Comparison of ENCODE assay signal across 11 cellular contexts in the genomic region with DNA sequence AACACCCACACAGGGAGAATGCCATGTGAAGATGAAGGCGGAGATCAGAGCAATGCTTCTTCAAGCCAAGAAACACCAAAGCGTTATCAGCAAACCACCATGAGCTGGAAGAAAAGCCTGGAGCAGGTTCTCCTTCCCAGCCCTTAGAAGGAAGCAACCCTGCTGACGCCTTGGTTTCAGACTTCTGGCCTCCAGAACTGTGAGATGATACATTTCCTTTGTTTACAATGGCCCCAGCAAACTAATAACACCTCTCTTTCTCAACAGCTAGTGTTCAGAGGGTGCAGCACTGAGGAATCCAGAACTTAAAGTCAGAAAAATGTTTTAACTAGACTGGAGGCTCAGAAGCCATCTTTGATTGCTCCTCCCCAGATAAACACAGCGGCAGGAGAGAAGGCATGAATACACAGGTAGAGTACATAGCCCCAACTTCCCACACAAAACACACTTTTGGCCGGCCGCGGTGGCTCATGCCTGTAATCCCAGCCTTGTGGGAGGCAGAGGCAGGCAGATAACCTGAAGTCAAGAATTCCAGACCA.
A peak's percentile ranks its signal among the peaks of the same experiment; 100 is the strongest.
DNase-seq lines count a peak whose midpoint lies in the region; ATAC-seq and TF ChIP-seq lines count a peak whose summit lies in the region.
"Had no signal": no experiment of that assay in that cellular context is flagged by ENCODE, and none has a peak within 500 bp of the region (broad histone marks: within the 10 kb centered on the region; RNA-seq: fewer than 3 reads in every experiment).

No MANE protein-coding gene starts in this region.

- no peak overlapping the region for H3K4me3 ChIP-seq in AG04450 (ENCODE audit: low read depth, low read length)
- no peak overlapping the region for H3K4me3 ChIP-seq in cardiac fibroblast (replicated peaks in 1 of 2; ENCODE audit: low read depth in 2 of 2, low read length in 2 of 2)
- H3K4me3 ChIP-seq in lung = no peak overlapping the region
- H3K4me3 ChIP-seq: pancreas had no signal

- H3K9me3 ChIP-seq in AG04450 (ENCODE audit: control insufficient read depth, insufficient read depth, low read length) = no peaks in the 10 kb centered on the region
- H3K9me3 ChIP-seq in lung (ENCODE audit: control insufficient read depth in 2 of 2, insufficient read depth in 1 of 2, low read length in 1 of 2) = peaks cover 0 to under 1% of the 10 kb centered on the region in 2 donors
- H3K9me3 ChIP-seq: pancreas had no signal

- peaks cover 0 to 2% of the 10 kb centered on the region in 2 donors for H3K4me1 ChIP-seq in lung (ENCODE audit: control insufficient read depth in 2 of 2, insufficient read depth in 2 of 2, low read length in 2 of 2)

- CTCF ChIA-PET in AG04450 (lab: Charles Lee) = no interaction called here

- no peak for TF ChIP-seq CTCF in AG04450 (IDR thresholded peaks at IDR 0.05; ENCODE audit: low read depth, low read length)
- TF ChIP-seq CTCF in cardiac fibroblast (IDR thresholded peaks at IDR 0.05; ENCODE audit: low read depth, low read length) = no peak
- TF ChIP-seq CTCF in lung (IDR thresholded peaks at IDR 0.05; ENCODE audit: control extremely low read depth, extremely low read depth) = no peak

- H3K36me3 ChIP-seq in lung (ENCODE audit: control insufficient read depth in 2 of 2, insufficient read depth in 2 of 2, low read length in 2 of 2) = no peaks in the 10 kb centered on the region
- H3K36me3 ChIP-seq: pancreas had no signal

- peak; percentile 66 for ATAC-seq in lung (ENCODE audit: insufficient read depth, low FRiP score)
- ATAC-seq in HG03175 (IDR thresholded peaks at IDR 0.05; ENCODE audit: unreplicated experiment) = no peak
- ATAC-seq in HG03354 (IDR thresholded peaks at IDR 0.05; ENCODE audit: poor library complexity, severe bottlenecking, unreplicated experiment) = no peak

- H3K27ac ChIP-seq in AG04450 (ENCODE audit: low read depth, low read length) (peak overlapping the region; percentile 71), lung (ENCODE audit: low read depth in 1 of 2, low read length in 1 of 2) (no peak overlapping the region)
- H3K27ac ChIP-seq: pancreas had no signal

- peak; percentile 33 for DNase-seq in AG04450 (ENCODE audit: low read depth, low spot score)
- peak; percentile 48 for DNase-seq in HT-29 (ENCODE audit: low spot score)
- peak; percentile 72 to 78 for DNase-seq in cardiac fibroblast (ENCODE audit: low read depth in 2 of 2)
- DNase-seq in lung (ENCODE audit: low spot score) = no peak
- DNase-seq in NCI-H748 treated with DMSO at 0.1 percent for 48 hours (lab: John Stamatoyannopoulos, UW) = no peak
- DNase-seq in NCI-H1417 treated with DMSO at 0.1 percent for 48 hours (lab: John Stamatoyannopoulos, UW) = no peak
- DNase-seq: activated B cell treated with CpG ODN at 0.5 μM for 24 hours, DMS 273 treated with DMSO at 0.1 percent for 48 hours, pancreas had no signal

- POLR2A ChIA-PET in AG04450 (lab: Yijun Ruan, JAX) = no interaction called here

- H3K27me3 ChIP-seq in AG04450 (ENCODE audit: control insufficient read depth, insufficient read depth, low read length) (no peaks in the 10 kb centered on the region), lung (ENCODE audit: control insufficient read depth, insufficient read depth) (no peaks in the 10 kb centered on the region)
- H3K27me3 ChIP-seq: pancreas had no signal

- 68 to 77% methylated on average over 7 of the region's 7 CpGs for WGBS in lung, 2 donors

Comparison
In these comparisons a context has a peak if more than half of its experiments do, and no peak if none do; other contexts are left out.
1. DNase-seq: peak in AG04450 (single experiment), HT-29 (single experiment) and cardiac fibroblast (2 of 2); none in lung (single experiment), NCI-H748 treated with DMSO at 0.1 percent for 48 hours (single experiment) and NCI-H1417 treated with DMSO at 0.1 percent for 48 hours (single experiment).